8 cellular contexts compared by ENCODE assay signal in the genomic region with DNA sequence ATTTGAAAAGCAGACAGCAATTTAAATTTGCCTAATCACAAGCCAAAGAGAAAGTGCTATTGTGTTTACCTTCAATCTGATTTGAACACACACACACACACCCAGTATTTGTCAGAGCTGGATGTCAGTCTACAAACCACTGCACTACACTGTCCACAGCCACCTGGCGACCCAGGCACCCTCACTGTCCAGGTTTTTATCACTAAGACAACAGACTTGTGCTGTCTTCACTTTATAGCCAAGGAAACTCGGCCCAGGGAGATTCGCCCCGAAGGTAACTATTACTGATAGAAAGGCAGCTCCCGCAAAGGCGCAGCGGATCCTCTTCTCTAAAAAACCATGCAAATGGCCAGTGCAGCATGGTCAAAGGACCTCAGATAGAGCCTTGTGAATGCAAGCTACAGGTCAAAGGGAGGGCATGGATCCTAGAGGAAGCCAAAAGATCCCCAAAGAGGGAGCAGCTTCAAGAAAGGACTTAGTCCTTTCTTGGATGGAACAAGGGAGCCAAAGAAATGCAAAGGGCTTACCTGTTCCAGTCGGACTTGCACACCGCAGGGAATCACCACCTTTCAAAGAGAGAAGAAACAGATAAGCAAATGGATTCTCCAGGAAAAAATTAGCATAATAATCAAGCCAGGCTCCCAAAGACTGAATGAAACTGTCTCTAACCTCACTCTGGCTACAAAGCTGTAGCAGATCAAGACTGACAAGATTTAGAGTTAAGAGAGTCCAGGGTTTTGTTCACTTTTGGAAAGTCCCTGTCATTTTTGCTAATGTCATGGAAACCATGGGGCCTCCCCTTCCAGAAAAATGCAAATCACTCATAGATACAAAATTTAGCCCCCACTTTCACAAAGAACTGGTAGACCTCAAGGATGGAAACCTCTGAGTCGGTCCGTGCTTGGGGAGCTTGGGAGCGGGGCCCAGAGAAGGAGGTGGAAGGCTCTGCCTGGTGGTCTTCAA.
DNase-seq lines count a peak whose midpoint lies in the region; ATAC-seq and FAIRE-seq lines count a peak whose summit lies in the region.

No MANE protein-coding gene starts in this region.

- H2BK120ac ChIP-seq in neuronal stem cell (ENCODE audit: low read depth, low read length): no peak overlapping the region

- H3K27me3 ChIP-seq in neuronal stem cell (ENCODE audit: control insufficient read depth in 3 of 3, insufficient read depth in 3 of 3, low read depth in 1 of 3, low read length in 3 of 3): no peaks in the 10 kb centered on the region
- H3K27me3 ChIP-seq in MG63: no peaks in the 10 kb centered on the region

- no peak overlapping the region for H2BK12ac ChIP-seq in neuronal stem cell (ENCODE audit: low read length)

- H2BK15ac ChIP-seq in neuronal stem cell (ENCODE audit: low read length): no peak overlapping the region

- H3K4me2 ChIP-seq in neuronal stem cell (ENCODE audit: insufficient read depth, low read length, poor library complexity, severe bottlenecking): no peak overlapping the region

- H3K23ac ChIP-seq in neuronal stem cell (ENCODE audit: low read depth, low read length, poor library complexity): no peak overlapping the region

- H2BK5ac ChIP-seq in neuronal stem cell (ENCODE audit: low read length): no peak overlapping the region

- H3K27ac ChIP-seq in neuronal stem cell (replicated peaks; ENCODE audit: low read length): peak overlapping the region; percentile 38

- H3K9ac ChIP-seq in neuronal stem cell (ENCODE audit: low read depth, low read length, poor library complexity): no peak overlapping the region

- H3K9me3 ChIP-seq in neuronal stem cell (replicated peaks in 1 of 2; ENCODE audit: control insufficient read depth in 2 of 2, insufficient read depth in 1 of 2, low read depth in 1 of 2, low read length in 2 of 2) (peaks cover 5 to 8% of the 10 kb centered on the region in 2 donors), MG63 (no peaks in the 10 kb centered on the region)

- peak; percentile 71 for ATAC-seq in GM18517 (IDR thresholded peaks at IDR 0.05; ENCODE audit: unreplicated experiment)
- peak; percentile 64 for ATAC-seq in HG02610 (IDR thresholded peaks at IDR 0.05; ENCODE audit: unreplicated experiment)

- peaks cover 20 to 52% of the 10 kb centered on the region in 2 donors for H3K4me1 ChIP-seq in neuronal stem cell (ENCODE audit: control insufficient read depth in 2 of 2, insufficient read depth in 1 of 2, low read depth in 1 of 2, low read length in 2 of 2)

- H3K14ac ChIP-seq in neuronal stem cell (ENCODE audit: low read length): no peak overlapping the region

- DNase-seq in RPMI8226: peak; percentile 71
- DNase-seq in neuronal stem cell (ENCODE audit: low spot score): no peak
- DNase-seq in MG63: no peak
- DNase-seq in frontal cortex (ENCODE audit: low spot score in 2 of 2): no peak
- DNase-seq in activated gamma-delta T cell (lab: John Stamatoyannopoulos, UW): no peak
- no peak for DNase-seq in stimulated activated CD4-positive, alpha-beta T cell treated with anti-CD3 and anti-CD28 coated beads, Interleukin-15, amount 100 ng/mL, for 24 hours

- no peak overlapping the region for H3K18ac ChIP-seq in neuronal stem cell (ENCODE audit: low read length)

- H2AK5ac ChIP-seq in neuronal stem cell (ENCODE audit: low read depth, low read length): no peak overlapping the region

- FAIRE-seq in frontal cortex (lab: Jason Lieb, UNC): no peak

- H3K4me3 ChIP-seq in neuronal stem cell (ENCODE audit: low read length in 2 of 2) (no peak overlapping the region), MG63 (no peak overlapping the region)

- H4K8ac ChIP-seq in neuronal stem cell (ENCODE audit: low read depth, low read length): no peak overlapping the region

- H3K36me3 ChIP-seq in neuronal stem cell (replicated peaks in 1 of 2; ENCODE audit: control insufficient read depth in 2 of 2, insufficient read depth in 2 of 2, low read length in 2 of 2) (peaks cover 0 to 3% of the 10 kb centered on the region in 2 donors), MG63 (no peaks in the 10 kb centered on the region; the same call in 1 of the 2 replicates)

- H2AFZ ChIP-seq in neuronal stem cell (ENCODE audit: low read length): no peak overlapping the region

- no peak overlapping the region for H3K4ac ChIP-seq in neuronal stem cell (ENCODE audit: low read length)

- H4K91ac ChIP-seq in neuronal stem cell (ENCODE audit: low read depth, low read length, poor library complexity): no peak overlapping the region

- H3K79me1 ChIP-seq in neuronal stem cell (ENCODE audit: low read depth, low read length): peaks cover 30% of the 10 kb centered on the region

- no CpG with 5 or more reads among the region's 12 CpGs for WGBS in neuronal stem cell (ENCODE audit: extremely low coverage in 2 of 2, insufficient read length in 2 of 2, insufficient replicate concordance in 1 of 2), 2 donors
